In the genomic region with DNA sequence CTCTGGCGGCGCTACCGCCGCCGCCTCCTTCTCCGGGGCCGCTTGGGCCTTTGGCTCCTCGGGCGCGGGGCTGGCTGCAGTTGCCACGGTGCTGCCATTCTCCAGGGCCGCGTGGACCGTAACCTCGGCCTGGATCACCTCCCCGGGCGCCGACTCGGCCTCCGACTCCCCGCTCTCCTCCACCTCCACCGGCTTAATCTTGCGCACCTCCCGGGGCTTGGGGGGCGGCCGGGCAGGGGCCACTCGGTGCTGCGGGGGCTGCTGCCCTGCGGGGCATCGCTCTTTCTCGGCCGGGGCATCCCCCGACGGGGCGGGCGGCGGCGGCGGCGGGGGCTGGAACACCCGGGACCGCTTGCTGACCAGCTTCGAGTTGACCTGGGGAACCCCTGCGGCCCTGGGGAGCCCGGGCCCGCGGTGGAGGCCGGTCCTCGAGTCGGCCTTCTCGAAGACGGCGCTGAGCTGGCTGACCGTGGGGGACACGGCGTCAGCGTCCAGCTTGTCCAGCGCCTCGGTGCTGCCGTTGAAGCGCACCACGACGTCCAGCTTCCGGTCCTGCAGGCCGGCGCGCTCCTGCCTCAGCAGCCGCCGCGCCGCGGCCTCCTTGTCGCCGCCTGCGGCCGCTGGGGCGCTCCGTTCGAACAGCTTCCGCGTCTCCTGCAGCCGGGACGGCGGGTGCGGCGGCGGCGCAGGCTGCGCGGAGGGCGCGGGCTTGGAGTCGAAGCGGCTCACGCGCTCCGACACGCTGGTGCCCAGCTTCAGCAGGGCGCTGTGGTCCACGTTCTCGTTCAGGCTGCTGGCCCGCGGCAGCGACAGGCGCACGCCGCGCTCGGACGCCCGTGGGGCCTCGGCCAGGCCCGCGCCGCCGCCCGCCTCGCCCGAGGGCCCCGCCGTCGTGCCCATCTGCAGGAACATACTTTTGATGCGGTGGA, we compare ENCODE assay signal across 8 cellular contexts. TPM values are rescaled to one million over a fixed set of nuclear protein-coding genes. Genes with fewer than 3 reads are reported as not detected.
DNase-seq lines count a peak whose midpoint lies in the region; ATAC-seq and TF ChIP-seq lines count a peak whose summit lies in the region.

No MANE protein-coding gene starts in this region.

- in situ Hi-C loops in HAP-1 (cut with MboI; ENCODE audit: low sequenced_read_pairs) = no loop called here

- H3K9me3 ChIP-seq in HAP-1 (no peaks in the 10 kb centered on the region), RWPE2 (ENCODE audit: severe bottlenecking) (no peaks in the 10 kb centered on the region), hepatocyte (ENCODE audit: low read depth) (no peaks in the 10 kb centered on the region), sigmoid colon (no peaks in the 10 kb centered on the region)

- WGBS in hepatocyte (ENCODE audit: low lambda C conversion rate, missing lambda C conversion rate) = under 1% methylated on average over 101 of the region's 123 CpGs
- 0 to 1% methylated on average over 123 of the region's 123 CpGs for WGBS in sigmoid colon, 2 donors

- no peaks in the 10 kb centered on the region for H3K27me3 ChIP-seq in HAP-1 (ENCODE audit: low read depth)
- H3K27me3 ChIP-seq in RWPE2 (ENCODE audit: insufficient read depth, poor library complexity, severe bottlenecking) = no peaks in the 10 kb centered on the region
- no peaks in the 10 kb centered on the region for H3K27me3 ChIP-seq in hepatocyte
- no peaks in the 10 kb centered on the region for H3K27me3 ChIP-seq in sigmoid colon

- no peak for TF ChIP-seq EP300 in sigmoid colon (IDR thresholded peaks at IDR 0.05)

- ATAC-seq in RWPE2 (ENCODE audit: low read depth) = no peak

- intact Hi-C loops in sigmoid colon (cut with DNase I) = no loop called here

- no peak overlapping the region for H2AFZ ChIP-seq in hepatocyte

- H3K79me2 ChIP-seq in hepatocyte = peaks cover 51% of the 10 kb centered on the region

- DNase-seq in AG09309 (ENCODE audit: low read depth) (no peak), HAP-1 (ENCODE audit: low spot score in 2 of 2) (peak in 1 of 2 experiments; percentile 58), RWPE2 (ENCODE audit: low spot score) (peak; percentile 69), hepatocyte (ENCODE audit: low spot score) (peak; percentile 86), sigmoid colon (peak; percentile 80), NCI-H128 (lab: John Stamatoyannopoulos, UW; ENCODE audit: unreplicated experiment) (no peak), putamen (ENCODE audit: low spot score) (no peak)

- H3K36me3 ChIP-seq in HAP-1 (replicated peaks) (peaks cover 6% of the 10 kb centered on the region), RWPE2 (ENCODE audit: low read depth) (peaks cover 31% of the 10 kb centered on the region), hepatocyte (replicated peaks; ENCODE audit: insufficient read depth, low read depth) (no peaks in the 10 kb centered on the region), sigmoid colon (peaks cover 3 to 6% (median 4%) of the 10 kb centered on the region in 4 donors)

- TF ChIP-seq POLR2A in sigmoid colon (IDR thresholded peaks at IDR 0.05) = no peak

- peak overlapping the region; percentile 98 for H3K4me2 ChIP-seq in hepatocyte

- H3K4me3 ChIP-seq in AG09309 (ENCODE audit: control insufficient read depth, low read depth, low read length) (peak overlapping the region; percentile 60), HAP-1 (peak overlapping the region; percentile 59), RWPE2 (ENCODE audit: severe bottlenecking) (peak overlapping the region; percentile 89), hepatocyte (peak overlapping the region; percentile 98), sigmoid colon (peak overlapping the region; percentile 69 to 92 (median 82))

- no peaks in the 10 kb centered on the region for H3K9me2 ChIP-seq in hepatocyte (replicated peaks; ENCODE audit: insufficient read depth)

- H3K27ac ChIP-seq in RWPE2 (ENCODE audit: poor library complexity, severe bottlenecking) (peak overlapping the region; percentile 95), angular gyrus (ENCODE audit: low read depth, low read length) (peak overlapping the region; percentile 59), hepatocyte (peak overlapping the region; percentile 82), sigmoid colon (peak overlapping the region; percentile 89 to 95 (median 92))

- peaks cover 12% of the 10 kb centered on the region for H3K4me1 ChIP-seq in HAP-1
- peaks cover 43% of the 10 kb centered on the region for H3K4me1 ChIP-seq in RWPE2 (ENCODE audit: insufficient read depth, poor library complexity, severe bottlenecking)
- H3K4me1 ChIP-seq in hepatocyte (ENCODE audit: insufficient read depth) = peaks cover 35% of the 10 kb centered on the region
- peaks cover 0 to 83% (median 70%) of the 10 kb centered on the region in 4 donors for H3K4me1 ChIP-seq in sigmoid colon

- peaks cover 39% of the 10 kb centered on the region for H4K20me1 ChIP-seq in hepatocyte (ENCODE audit: insufficient read depth, poor library complexity, severe bottlenecking)

- no peak for TF ChIP-seq CTCF in AG09309 (IDR thresholded peaks at IDR 0.05; ENCODE audit: control insufficient read depth, insufficient read depth, low read depth, low read length, missing control alignments)
- TF ChIP-seq CTCF in RWPE2 (IDR thresholded peaks at IDR 0.05; ENCODE audit: poor library complexity, severe bottlenecking) = no peak
- TF ChIP-seq CTCF in hepatocyte (IDR thresholded peaks at IDR 0.05; ENCODE audit: poor library complexity) = peak; percentile 2
- TF ChIP-seq CTCF in sigmoid colon (IDR thresholded peaks at IDR 0.05) = peak in 1 of 4 experiments; percentile 15

RNA-seq across cellular contexts. Expression of a gene that starts 0.8 kb away (rescaled TPM):
- 22.5 and 26.2 TPM in 2 replicates for total RNA-seq in hepatocyte
- 5.1 and 6.7 TPM in 2 replicates for polyA plus RNA-seq in hepatocyte
- 10 to 100 TPM; 15.3 to 18.8 (median 16.8) TPM for total RNA-seq in sigmoid colon
- 10 to 100 TPM in 2 of 3 donors, 1 to 10 TPM in 1; 9.0 to 38.7 (median 10.9) TPM for polyA plus RNA-seq in sigmoid colon

RNA-seq across cellular contexts. Expression of a gene that starts 16.1 kb away (rescaled TPM):
- 0.37 TPM in 1 of 2 replicates, not detected in the other for total RNA-seq in hepatocyte
- 0.83 and 2.2 TPM in 2 replicates for polyA plus RNA-seq in hepatocyte
- 10 to 100 TPM; 27.3 to 80.1 (median 56.1) TPM for total RNA-seq in sigmoid colon
- 1 to 10 TPM; 2.5 to 7.2 (median 4.6) TPM for polyA plus RNA-seq in sigmoid colon

RNA-seq across cellular contexts. Expression of a gene that starts 19.7 kb away (rescaled TPM):
- total RNA-seq in hepatocyte (2.4 and 3.1 TPM in 2 replicates), sigmoid colon (1 to 10 TPM in 1 of 4 donors, under 1 TPM in 3; 0.16 to 2.5 (median 0.63) TPM)
- polyA plus RNA-seq in hepatocyte (3.1 and 4.2 TPM in 2 replicates), sigmoid colon (1 to 10 TPM in 2 of 3 donors, under 1 TPM in 1; 0.92 to 1.3 (median 1.2) TPM)

RNA-seq across cellular contexts. Expression of a gene that starts 51.7 kb away (rescaled TPM):
- total RNA-seq in hepatocyte (351 and 1,063 TPM in 2 replicates), sigmoid colon (100 to 1,000 TPM in 1 of 4 donors, 10 to 100 TPM in 3; 43.6 to 459 (median 71.4) TPM)
- polyA plus RNA-seq in hepatocyte (5,822 and 6,071 TPM in 2 replicates), sigmoid colon (10 to 100 TPM in 2 of 3 donors, 1 to 10 TPM in 1; 7.8 to 96.7 (median 10.2) TPM)

RNA-seq across cellular contexts. Expression of a gene that starts 54.5 kb away (rescaled TPM):
- 35.5 and 42.7 TPM in 2 replicates for total RNA-seq in hepatocyte
- 55.8 and 56.9 TPM in 2 replicates for polyA plus RNA-seq in hepatocyte
- total RNA-seq in sigmoid colon = 10 to 100 TPM; 40.3 to 82.8 (median 45.7) TPM
- 10 to 100 TPM; 23.1 to 56.5 (median 43.9) TPM for polyA plus RNA-seq in sigmoid colon

Comparison
In these comparisons a context has a peak if more than half of its experiments do, and no peak if none do; other contexts are left out.
1. DNase-seq: peak in RWPE2 (single experiment), hepatocyte (single experiment) and sigmoid colon (single experiment); none in AG09309 (single experiment), NCI-H128 (single experiment) and putamen (single experiment).
2. RNA of a gene that starts 16.1 kb away (total RNA-seq): 27.3 to 80.1 TPM in sigmoid colon; 0.37 TPM in hepatocyte; every median in the first group is over 10 times any median in the second.
3. Peak in every context shown above with its lines, with median percentiles within 50 percentile points of each other: H3K4me3 ChIP-seq and H3K27ac ChIP-seq.